In genomic region chr2:23480991-23481797, GRCh38 we compare ENCODE assay signal across 9 cellular contexts.
DNase-seq lines count a peak whose midpoint lies in the region; ATAC-seq, FAIRE-seq and TF ChIP-seq lines count a peak whose summit lies in the region.
"Had no signal": no experiment of that assay in that cellular context is flagged by ENCODE, and none has a peak within 500 bp of the region (broad histone marks: within the 10 kb centered on the region; RNA-seq: fewer than 3 reads in every experiment).

No MANE protein-coding gene starts in this region.

- FAIRE-seq in frontal cortex (lab: Jason Lieb, UNC), result no peak

- H3K36me3 Mint-ChIP-seq in progenitor cell of endocrine pancreas (ENCODE audit: insufficient read depth), result no peaks in the 10 kb centered on the region
- no peaks in the 10 kb centered on the region for H3K36me3 Mint-ChIP-seq in CD8-positive, alpha-beta memory T cell

- POLR2A ChIA-PET in CD8-positive, alpha-beta memory T cell (lab: Charles Lee), result no interaction called here

- no peak for TF ChIP-seq CTCF in progenitor cell of endocrine pancreas (IDR thresholded peaks at IDR 0.05; ENCODE audit: unreplicated experiment)

- DNase-seq in EL (peak; percentile 92), NT2/D1 (ENCODE audit: low read depth, low spot score) (peak; percentile 87), fibroblast of peridontal ligament (ENCODE audit: extremely low read depth) (peak; percentile 89), progenitor cell of endocrine pancreas (ENCODE audit: low spot score, unreplicated experiment) (no peak), NCI-H2227 (lab: John Stamatoyannopoulos, UW; ENCODE audit: unreplicated experiment) (no peak), frontal cortex (ENCODE audit: low spot score in 2 of 2) (no peak)
- no peak for DNase-seq in CD8-positive, alpha-beta memory T cell
- DNase-seq: activated naive CD4-positive, alpha-beta T cell treated with anti-CD3 and anti-CD28 coated beads, Interleukin-2, amount 50 U/mL, for 16 hours had no signal

- H3K4me1 Mint-ChIP-seq in progenitor cell of endocrine pancreas (ENCODE audit: low read depth), result peaks cover 24% of the 10 kb centered on the region
- no peaks in the 10 kb centered on the region for H3K4me1 Mint-ChIP-seq in CD8-positive, alpha-beta memory T cell

- no peaks in the 10 kb centered on the region for H3K9me3 ChIP-seq in NT2/D1 (ENCODE audit: insufficient read depth, low read length)
- H3K9me3 ChIP-seq in CD8-positive, alpha-beta memory T cell (ENCODE audit: low read length), result no peaks in the 10 kb centered on the region

- peaks cover 39% of the 10 kb centered on the region for H3K27me3 Mint-ChIP-seq in progenitor cell of endocrine pancreas
- H3K27me3 Mint-ChIP-seq in CD8-positive, alpha-beta memory T cell, result peaks cover 12 to 30% of the 10 kb centered on the region in 2 donors

- H3K27ac ChIP-seq in CD8-positive, alpha-beta memory T cell (ENCODE audit: low read depth, low read length), result no peak overlapping the region

- CTCF ChIA-PET in CD8-positive, alpha-beta memory T cell (lab: Charles Lee), result no interaction called here

- H3K9me3 Mint-ChIP-seq in progenitor cell of endocrine pancreas (ENCODE audit: low read depth), result no peaks in the 10 kb centered on the region
- no peaks in the 10 kb centered on the region for H3K9me3 Mint-ChIP-seq in CD8-positive, alpha-beta memory T cell

- no peak overlapping the region for H3K4me3 Mint-ChIP-seq in progenitor cell of endocrine pancreas (ENCODE audit: low read depth)
- H3K4me3 Mint-ChIP-seq in CD8-positive, alpha-beta memory T cell, result no peak overlapping the region

- H3K4me3 ChIP-seq in NT2/D1 (ENCODE audit: insufficient read length, low read depth), result no peak overlapping the region
- no peak overlapping the region for H3K4me3 ChIP-seq in CD8-positive, alpha-beta memory T cell (ENCODE audit: low read length)

- peak overlapping the region; percentile 46 for H3K27ac Mint-ChIP-seq in progenitor cell of endocrine pancreas
- no peak overlapping the region for H3K27ac Mint-ChIP-seq in CD8-positive, alpha-beta memory T cell

- no peak for ATAC-seq in GM18873 (IDR thresholded peaks at IDR 0.05; ENCODE audit: low FRiP score, unreplicated experiment)

- H3K9ac ChIP-seq in NT2/D1 (ENCODE audit: insufficient read length, low read depth), result no peak overlapping the region

- no peaks in the 10 kb centered on the region for H3K27me3 ChIP-seq in NT2/D1 (ENCODE audit: insufficient read depth, insufficient read length)
- H3K27me3 ChIP-seq in CD8-positive, alpha-beta memory T cell (ENCODE audit: insufficient read depth, low read length, poor library complexity, severe bottlenecking), result no peaks in the 10 kb centered on the region

- no peaks in the 10 kb centered on the region for H3K36me3 ChIP-seq in NT2/D1 (ENCODE audit: insufficient read depth, insufficient read length, low read length)
- H3K36me3 ChIP-seq in CD8-positive, alpha-beta memory T cell (ENCODE audit: insufficient read depth, low read length), result no peaks in the 10 kb centered on the region

- peaks cover 28% of the 10 kb centered on the region for H3K4me1 ChIP-seq in NT2/D1 (ENCODE audit: insufficient read depth, insufficient read length)
- H3K4me1 ChIP-seq in CD8-positive, alpha-beta memory T cell (ENCODE audit: insufficient read depth, low read length), result no peaks in the 10 kb centered on the region

Comparison
In these comparisons a context has a peak if more than half of its experiments do, and no peak if none do; other contexts are left out.
1. DNase-seq: peak in EL (single experiment), NT2/D1 (single experiment) and fibroblast of peridontal ligament (single experiment); none in progenitor cell of endocrine pancreas (single experiment), CD8-positive, alpha-beta memory T cell (0 of 5), NCI-H2227 (single experiment) and frontal cortex (0 of 2).